Comparison of ENCODE assay signal across 1 cellular context in genomic region chr7:199465-200249, GRCh38.
A peak's percentile ranks its signal among the peaks of the same experiment; 100 is the strongest.
TF ChIP-seq lines count a peak whose summit lies in the region.

No MANE protein-coding gene starts in this region.

TF ChIP-seq in HepG2, 621 proteins besides CTCF, POLR2A, EP300 and RAD21 (continued from another document):
- TF ChIP-seq USF2 (IDR thresholded peaks at IDR 0.05; ENCODE audit: low read depth, low read length) (no peak), USF2 (CRISPR knock-in tag; IDR thresholded peaks at IDR 0.05; ENCODE audit: borderline replicate concordance) (no peak), ZNF770 (CRISPR knock-in tag; IDR thresholded peaks at IDR 0.05) (no peak), PLSCR1 (CRISPR knock-in tag; IDR thresholded peaks at IDR 0.05; ENCODE audit: borderline replicate concordance) (no peak), KLF9 (CRISPR knock-in tag; IDR thresholded peaks at IDR 0.05; ENCODE audit: low read depth) (no peak), MAFK (conservative IDR thresholded peaks at IDR 0.05 in 1 of 2, IDR thresholded peaks at IDR 0.05 in 1 of 2; ENCODE audit: low read length in 2 of 2) (no peak), PAXIP1 (CRISPR knock-in tag; conservative IDR thresholded peaks at IDR 0.05) (peak; percentile 44), ZFP36L2 (CRISPR knock-in tag; IDR thresholded peaks at IDR 0.05) (no peak), RFX3 (CRISPR knock-in tag; IDR thresholded peaks at IDR 0.05) (no peak), NFKB2 (CRISPR knock-in tag; IDR thresholded peaks at IDR 0.05; ENCODE audit: borderline replicate concordance) (no peak), LCORL (IDR thresholded peaks at IDR 0.05) (no peak), LCORL (CRISPR knock-in tag; IDR thresholded peaks at IDR 0.05) (peak; percentile 60; the same call in 1 of the 2 replicates), ZNF597 (CRISPR knock-in tag; IDR thresholded peaks at IDR 0.05) (no peak), ZNF784 (CRISPR knock-in tag; IDR thresholded peaks at IDR 0.05; ENCODE audit: borderline replicate concordance) (no peak), ZNF282 (IDR thresholded peaks at IDR 0.05; ENCODE audit: partially characterized antibody) (no peak), ZFP36 (IDR thresholded peaks at IDR 0.05; ENCODE audit: borderline replicate concordance, low read depth, low read length, partially characterized antibody) (no peak), HDAC2 (CRISPR knock-in tag; IDR thresholded peaks at IDR 0.05) (no peak), ZNF546 (CRISPR knock-in tag; conservative IDR thresholded peaks at IDR 0.05) (no peak), SMARCC2 (IDR thresholded peaks at IDR 0.05) (no peak), ZNF557 (CRISPR knock-in tag; IDR thresholded peaks at IDR 0.05) (no peak), ZBTB34 (CRISPR knock-in tag; IDR thresholded peaks at IDR 0.05) (peak; percentile 49; the same call in 1 of the 2 replicates), MED1 (CRISPR knock-in tag; IDR thresholded peaks at IDR 0.05) (0 out of 2 replicates have a peak, but pooled peaks have one; percentile 24), ZBTB38 (CRISPR knock-in tag; IDR thresholded peaks at IDR 0.05) (peak; percentile 58; the same call in 1 of the 2 replicates), ZNF496 (CRISPR knock-in tag; IDR thresholded peaks at IDR 0.05; ENCODE audit: insufficient replicate concordance) (no peak), IKZF4 (CRISPR knock-in tag; IDR thresholded peaks at IDR 0.05; ENCODE audit: borderline replicate concordance, low read depth, not compliant biosample characterization) (no peak), SMAD1 (CRISPR knock-in tag; IDR thresholded peaks at IDR 0.05; ENCODE audit: borderline replicate concordance, low read depth) (no peak), ZNF550 (CRISPR knock-in tag; IDR thresholded peaks at IDR 0.05; ENCODE audit: borderline replicate concordance) (no peak), ZNF207 (IDR thresholded peaks at IDR 0.05; ENCODE audit: borderline replicate concordance) (no peak), ZNF432 (CRISPR knock-in tag; IDR thresholded peaks at IDR 0.05; ENCODE audit: borderline replicate concordance) (no peak), SOX6 (IDR thresholded peaks at IDR 0.05) (no peak), SOX6 (CRISPR knock-in tag; IDR thresholded peaks at IDR 0.05) (peak; percentile 70), PAX8 (CRISPR knock-in tag; IDR thresholded peaks at IDR 0.05; ENCODE audit: borderline replicate concordance) (no peak)
